1 cellular context compared by ENCODE assay signal in the genomic region with DNA sequence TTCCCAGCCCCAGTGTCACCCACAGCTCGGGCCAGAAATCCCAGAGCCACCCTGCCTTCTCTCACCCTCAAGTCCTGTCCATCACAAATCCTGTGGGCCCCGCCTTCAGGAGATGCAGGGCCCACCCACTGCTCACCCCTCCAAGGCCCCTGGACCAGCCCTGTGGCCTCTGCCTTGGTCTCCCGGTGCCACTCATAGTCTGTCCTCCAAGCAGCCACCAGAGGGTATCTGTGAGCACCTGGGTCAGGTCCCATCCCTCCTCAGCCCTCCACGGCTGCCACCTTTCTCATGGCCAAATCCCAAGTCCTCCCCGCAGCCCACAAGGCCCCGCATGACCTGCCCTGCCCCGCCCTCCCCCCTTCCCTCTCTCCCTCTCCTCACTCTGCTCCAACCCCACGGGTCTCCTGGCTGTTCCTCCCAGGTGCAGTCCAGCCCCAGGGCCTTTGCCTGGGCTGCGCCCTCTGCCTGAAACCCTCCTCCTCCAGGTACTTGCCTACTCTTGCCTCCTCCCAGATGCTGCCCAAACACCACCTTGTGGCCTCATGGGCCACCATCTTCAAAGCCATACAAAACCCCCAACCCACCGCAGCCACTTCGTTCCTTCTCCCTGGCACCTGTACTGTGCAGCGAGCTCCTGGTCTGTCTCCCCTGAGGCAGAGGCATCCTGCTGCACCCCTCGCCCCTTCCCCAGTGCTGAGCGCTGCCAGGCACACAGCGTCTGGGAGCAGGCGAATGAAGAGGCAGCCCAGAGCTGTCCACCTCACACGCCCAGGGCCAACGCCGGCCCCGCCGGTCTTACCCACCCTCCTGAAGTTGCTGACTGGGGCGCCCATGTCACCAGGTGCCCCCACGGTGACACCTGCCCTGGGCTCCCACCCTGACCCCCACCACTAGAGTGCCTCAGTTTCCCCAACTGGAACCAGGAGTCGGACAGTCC.
TF ChIP-seq lines count a peak whose summit lies in the region.

No MANE protein-coding gene starts in this region.

TF ChIP-seq in IMR-90, 13 proteins besides CTCF, POLR2A, EP300 and RAD21:
- TF ChIP-seq SMC3 (IDR thresholded peaks at IDR 0.05; ENCODE audit: low read depth, low read length): peak; percentile 29; the same call in 1 of the 2 replicates
- TF ChIP-seq MXI1 (IDR thresholded peaks at IDR 0.05; ENCODE audit: borderline replicate concordance, low read depth, low read length): no peak
